11 cellular contexts compared by ENCODE assay signal in genomic region chr18:74137920-74138538, GRCh38. TPM values are rescaled to one million over a fixed set of nuclear protein-coding genes. Genes with fewer than 3 reads are reported as not detected.
"Had no signal": no experiment of that assay in that cellular context is flagged by ENCODE, and none has a peak within 500 bp of the region (broad histone marks: within the 10 kb centered on the region; RNA-seq: fewer than 3 reads in every experiment).

No MANE protein-coding gene starts in this region.

- DNase-seq: activated CD8-positive, alpha-beta memory T cell treated with anti-CD3 and anti-CD28 coated beads for 24 hours; activated effector memory CD4-positive, alpha-beta T cell treated with anti-CD3 and anti-CD28 coated beads, Interleukin-2, amount 50 U/mL, for 16 hours; body of pancreas; left ventricle myocardium inferior; sigmoid colon; stimulated activated naive CD8-positive, alpha-beta T cell treated with anti-CD3 and anti-CD28 coated beads, Interleukin-15, amount 100 ng/mL, for 72 hours had no signal

- H3K27ac Mint-ChIP-seq: memory B cell had no signal

- H3K36me3 Mint-ChIP-seq: memory B cell had no signal

- H3K4me1 Mint-ChIP-seq: memory B cell had no signal

- H3K9me3 Mint-ChIP-seq: dendritic cell treated with granulocyte-macrophage colony-stimulating factor and Interleukin-4, amounts not matched to agents 40 ng/mL and 50 ng/mL, for 4 days; memory B cell; nephron; stimulated activated naive CD8-positive, alpha-beta T cell treated with anti-CD3 and anti-CD28 coated beads, Interleukin-15, amount 100 ng/mL, for 72 hours had no signal

- H3K4me3 Mint-ChIP-seq: dendritic cell treated with granulocyte-macrophage colony-stimulating factor and Interleukin-4, amounts not matched to agents 40 ng/mL and 50 ng/mL, for 4 days; memory B cell; nephron had no signal

- H3K27ac ChIP-seq: body of pancreas, gastroesophageal sphincter, left ventricle myocardium inferior, sigmoid colon, thoracic aorta had no signal

- ATAC-seq: body of pancreas; gastroesophageal sphincter; stimulated activated naive CD8-positive, alpha-beta T cell treated with anti-CD3 and anti-CD28 coated beads, Interleukin-15, amount 100 ng/mL, for 72 hours had no signal

RNA-seq across cellular contexts. Expression of gene FBXO15, which starts 9.6 kb away (rescaled TPM):
- total RNA-seq: left ventricle myocardium inferior had no signal
